ENCODE assay signal across 2 cellular contexts in genomic region chr3:147415819-147416218, GRCh38.
TF ChIP-seq lines count a peak whose summit lies in the region.

No MANE protein-coding gene starts in this region.

TF ChIP-seq in SK-N-SH, 30 proteins besides CTCF, POLR2A, EP300 and RAD21 (continued from another document):
- no peak for TF ChIP-seq USF1 (IDR thresholded peaks at IDR 0.05; ENCODE audit: borderline replicate concordance, low read depth)
- TF ChIP-seq TEAD4 (IDR thresholded peaks at IDR 0.05; ENCODE audit: borderline replicate concordance, insufficient read depth): no peak
- TF ChIP-seq FOXM1 (IDR thresholded peaks at IDR 0.05; ENCODE audit: low read depth): no peak
- no peak for TF ChIP-seq ELF1 (IDR thresholded peaks at IDR 0.05)
- TF ChIP-seq RCOR1 (IDR thresholded peaks at IDR 0.05; ENCODE audit: low read length): no peak
- no peak for TF ChIP-seq NFIC (IDR thresholded peaks at IDR 0.05; ENCODE audit: borderline replicate concordance)
- TF ChIP-seq FOSL2 (IDR thresholded peaks at IDR 0.05; ENCODE audit: borderline replicate concordance, low read depth): no peak
- no peak for TF ChIP-seq IRF3 (IDR thresholded peaks at IDR 0.05; ENCODE audit: low read depth, low read length)
- TF ChIP-seq, protein P1, sequence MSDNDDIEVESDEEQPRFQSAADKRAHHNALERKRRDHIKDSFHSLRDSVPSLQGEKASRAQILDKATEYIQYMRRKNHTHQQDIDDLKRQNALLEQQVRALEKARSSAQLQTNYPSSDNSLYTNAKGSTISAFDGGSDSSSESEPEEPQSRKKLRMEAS (IDR thresholded peaks at IDR 0.05; ENCODE audit: low read depth): no peak
- TF ChIP-seq CHD2 (IDR thresholded peaks at IDR 0.05; ENCODE audit: low read length, partially characterized antibody): no peak
- TF ChIP-seq EZH2phosphoT487 (IDR thresholded peaks at IDR 0.05; ENCODE audit: borderline replicate concordance, low read depth): no peak
- TF ChIP-seq, protein P2, sequence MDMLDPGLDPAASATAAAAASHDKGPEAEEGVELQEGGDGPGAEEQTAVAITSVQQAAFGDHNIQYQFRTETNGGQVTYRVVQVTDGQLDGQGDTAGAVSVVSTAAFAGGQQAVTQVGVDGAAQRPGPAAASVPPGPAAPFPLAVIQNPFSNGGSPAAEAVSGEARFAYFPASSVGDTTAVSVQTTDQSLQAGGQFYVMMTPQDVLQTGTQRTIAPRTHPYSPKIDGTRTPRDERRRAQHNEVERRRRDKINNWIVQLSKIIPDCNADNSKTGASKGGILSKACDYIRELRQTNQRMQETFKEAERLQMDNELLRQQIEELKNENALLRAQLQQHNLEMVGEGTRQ (IDR thresholded peaks at IDR 0.05; ENCODE audit: borderline replicate concordance, low read depth, low read length): no peak
- TF ChIP-seq GABPA (IDR thresholded peaks at IDR 0.05; ENCODE audit: low read depth): no peak
- no peak for TF ChIP-seq MEF2A (IDR thresholded peaks at IDR 0.05; ENCODE audit: borderline replicate concordance, low read depth)
- TF ChIP-seq FOXJ3 (CRISPR knock-in tag; IDR thresholded peaks at IDR 0.05): no peak
- TF ChIP-seq ZBTB33 (IDR thresholded peaks at IDR 0.05; ENCODE audit: borderline replicate concordance, low read depth): no peak
- TF ChIP-seq NRF1 (IDR thresholded peaks at IDR 0.05; ENCODE audit: low read depth, low read length): no peak
- no peak for TF ChIP-seq POLR2AphosphoS5 (IDR thresholded peaks at IDR 0.05; ENCODE audit: low read depth, low read length)
- TF ChIP-seq MXI1 (IDR thresholded peaks at IDR 0.05; ENCODE audit: low read depth, low read length): no peak

TF ChIP-seq in SK-N-SH treated with all-trans-retinoic acid at 6 μM for 48 hours, 23 proteins besides CTCF, POLR2A, EP300 and RAD21 (continued from another document):
- TF ChIP-seq, protein P3, sequence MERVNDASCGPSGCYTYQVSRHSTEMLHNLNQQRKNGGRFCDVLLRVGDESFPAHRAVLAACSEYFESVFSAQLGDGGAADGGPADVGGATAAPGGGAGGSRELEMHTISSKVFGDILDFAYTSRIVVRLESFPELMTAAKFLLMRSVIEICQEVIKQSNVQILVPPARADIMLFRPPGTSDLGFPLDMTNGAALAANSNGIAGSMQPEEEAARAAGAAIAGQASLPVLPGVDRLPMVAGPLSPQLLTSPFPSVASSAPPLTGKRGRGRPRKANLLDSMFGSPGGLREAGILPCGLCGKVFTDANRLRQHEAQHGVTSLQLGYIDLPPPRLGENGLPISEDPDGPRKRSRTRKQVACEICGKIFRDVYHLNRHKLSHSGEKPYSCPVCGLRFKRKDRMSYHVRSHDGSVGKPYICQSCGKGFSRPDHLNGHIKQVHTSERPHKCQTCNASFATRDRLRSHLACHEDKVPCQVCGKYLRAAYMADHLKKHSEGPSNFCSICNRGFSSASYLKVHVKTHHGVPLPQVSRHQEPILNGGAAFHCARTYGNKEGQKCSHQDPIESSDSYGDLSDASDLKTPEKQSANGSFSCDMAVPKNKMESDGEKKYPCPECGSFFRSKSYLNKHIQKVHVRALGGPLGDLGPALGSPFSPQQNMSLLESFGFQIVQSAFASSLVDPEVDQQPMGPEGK (CRISPR knock-in tag; IDR thresholded peaks at IDR 0.05; ENCODE audit: borderline replicate concordance): no peak
- TF ChIP-seq POU6F1 (CRISPR knock-in tag; IDR thresholded peaks at IDR 0.05; ENCODE audit: borderline replicate concordance, low read depth): no peak
- no peak for TF ChIP-seq ARNTL (CRISPR knock-in tag; IDR thresholded peaks at IDR 0.05; ENCODE audit: borderline replicate concordance, low read depth)
- TF ChIP-seq OSR1 (CRISPR knock-in tag; IDR thresholded peaks at IDR 0.05): no peak
- no peak for TF ChIP-seq ZNF70 (CRISPR knock-in tag; IDR thresholded peaks at IDR 0.05)
- TF ChIP-seq TSHZ2 (CRISPR knock-in tag; IDR thresholded peaks at IDR 0.05): no peak
- no peak for TF ChIP-seq ZFP3 (CRISPR knock-in tag; IDR thresholded peaks at IDR 0.05)
- TF ChIP-seq, protein P4, sequence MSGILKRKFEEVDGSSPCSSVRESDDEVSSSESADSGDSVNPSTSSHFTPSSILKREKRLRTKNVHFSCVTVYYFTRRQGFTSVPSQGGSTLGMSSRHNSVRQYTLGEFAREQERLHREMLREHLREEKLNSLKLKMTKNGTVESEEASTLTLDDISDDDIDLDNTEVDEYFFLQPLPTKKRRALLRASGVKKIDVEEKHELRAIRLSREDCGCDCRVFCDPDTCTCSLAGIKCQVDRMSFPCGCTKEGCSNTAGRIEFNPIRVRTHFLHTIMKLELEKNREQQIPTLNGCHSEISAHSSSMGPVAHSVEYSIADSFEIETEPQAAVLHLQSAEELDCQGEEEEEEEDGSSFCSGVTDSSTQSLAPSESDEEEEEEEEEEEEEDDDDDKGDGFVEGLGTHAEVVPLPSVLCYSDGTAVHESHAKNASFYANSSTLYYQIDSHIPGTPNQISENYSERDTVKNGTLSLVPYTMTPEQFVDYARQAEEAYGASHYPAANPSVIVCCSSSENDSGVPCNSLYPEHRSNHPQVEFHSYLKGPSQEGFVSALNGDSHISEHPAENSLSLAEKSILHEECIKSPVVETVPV (CRISPR knock-in tag; IDR thresholded peaks at IDR 0.05): no peak
